ENCODE assay signal across 6 cellular contexts in genomic region chr3:9690451-9691450, GRCh38. TPM values are rescaled to one million over a fixed set of nuclear protein-coding genes. Genes with fewer than 3 reads are reported as not detected.
DNase-seq lines count a peak whose midpoint lies in the region; ATAC-seq and TF ChIP-seq lines count a peak whose summit lies in the region.

No MANE protein-coding gene starts in this region.

- H3K4me3 Mint-ChIP-seq in mesothelial cell of epicardium = no peak overlapping the region

- ATAC-seq in GM19452 (IDR thresholded peaks at IDR 0.05; ENCODE audit: unreplicated experiment) (peak; percentile 100), HG03460 (IDR thresholded peaks at IDR 0.05; ENCODE audit: unreplicated experiment) (peak; percentile 98)

- no peak for TF ChIP-seq CTCF in mesothelial cell of epicardium (IDR thresholded peaks at IDR 0.05; ENCODE audit: unreplicated experiment)

- peaks cover 16% of the 10 kb centered on the region for H3K4me1 Mint-ChIP-seq in mesothelial cell of epicardium

- peak overlapping the region; percentile 66 for H3K27ac Mint-ChIP-seq in mesothelial cell of epicardium

- DNase-seq in mesothelial cell of epicardium (ENCODE audit: low spot score in 2 of 2, unreplicated experiment in 2 of 2) = no peak
- DNase-seq in cerebellar cortex (ENCODE audit: low spot score) = no peak
- DNase-seq in GDM1 (lab: John Stamatoyannopoulos, UW) = no peak
- DNase-seq in iPS-NIHi7 (ENCODE audit: extremely low spot score) = no peak

- H3K36me3 Mint-ChIP-seq in mesothelial cell of epicardium = peaks cover 9% of the 10 kb centered on the region

- no peaks in the 10 kb centered on the region for H3K27me3 Mint-ChIP-seq in mesothelial cell of epicardium (ENCODE audit: low read depth)

- H3K9me3 Mint-ChIP-seq in mesothelial cell of epicardium = no peaks in the 10 kb centered on the region

RNA-seq across cellular contexts. Expression of gene CPNE9, which starts 12.9 kb away (rescaled TPM):
- total RNA-seq in mesothelial cell of epicardium = 0.42 TPM in 1 of 3 replicates, not detected in the others

RNA-seq across cellular contexts. Expression of gene BRPF1, which starts 40.8 kb away (rescaled TPM):
- 24.1 to 27.1 TPM (median 26.6 TPM) in 3 replicates for total RNA-seq in mesothelial cell of epicardium

RNA-seq across cellular contexts. Expression of gene MTMR14, which starts 41.4 kb away (rescaled TPM):
- 32.6 to 34.9 TPM (median 34.6 TPM) in 3 replicates for total RNA-seq in mesothelial cell of epicardium

RNA-seq across cellular contexts. Expression of gene OGG1, which starts 59.0 kb away (rescaled TPM):
- 37.2 to 51.0 TPM (median 46.0 TPM) in 3 replicates for total RNA-seq in mesothelial cell of epicardium
